In genomic region chr6:139588076-139588639, GRCh38 we compare ENCODE assay signal across 8 cellular contexts.
DNase-seq lines count a peak whose midpoint lies in the region; TF ChIP-seq lines count a peak whose summit lies in the region.

No MANE protein-coding gene starts in this region.

- in situ Hi-C loops in G401 (cut with HindIII; ENCODE audit: low sequenced_read_pairs), result no loop called here

- no peaks in the 10 kb centered on the region for H3K9me3 ChIP-seq in endocrine pancreas (ENCODE audit: control insufficient read depth, low read length)

- H3K4me3 Mint-ChIP-seq in osteocyte (ENCODE audit: unreplicated experiment), result no peak overlapping the region

- H3K27me3 ChIP-seq in endocrine pancreas (ENCODE audit: control insufficient read depth, insufficient read depth, low read length), result no peaks in the 10 kb centered on the region

- H3K9ac ChIP-seq in endocrine pancreas (ENCODE audit: control insufficient read depth, insufficient read depth, low read length), result no peak overlapping the region

- peak overlapping the region; percentile 40 for H3K4me3 ChIP-seq in endocrine pancreas (ENCODE audit: control insufficient read depth, insufficient read depth, low read length)

- peaks cover 56% of the 10 kb centered on the region for H3K4me1 Mint-ChIP-seq in osteocyte (ENCODE audit: unreplicated experiment)

- no peak for TF ChIP-seq CTCF in osteocyte (IDR thresholded peaks at IDR 0.05)

- peaks cover 40% of the 10 kb centered on the region for H3K4me1 ChIP-seq in endocrine pancreas (ENCODE audit: control insufficient read depth, insufficient read depth, low read length)

- H3K27me3 Mint-ChIP-seq in osteocyte (ENCODE audit: unreplicated experiment), result no peaks in the 10 kb centered on the region

- H3K9me3 Mint-ChIP-seq in osteocyte (ENCODE audit: unreplicated experiment), result no peaks in the 10 kb centered on the region

- H3K27ac Mint-ChIP-seq in osteocyte (ENCODE audit: unreplicated experiment), result peak overlapping the region; percentile 93

- no peaks in the 10 kb centered on the region for H3K36me3 Mint-ChIP-seq in osteocyte (ENCODE audit: unreplicated experiment)

- DNase-seq in ELR (ENCODE audit: low read depth) (peak; percentile 51), NCI-H226 (peak; percentile 61), osteocyte (ENCODE audit: extremely low spot score, unreplicated experiment) (no peak), GDM1 (lab: John Stamatoyannopoulos, UW) (no peak), GM19240 (ENCODE audit: insufficient read length, low spot score) (no peak), amniotic stem cell (lab: John Stamatoyannopoulos, UW) (no peak), G401 (ENCODE audit: low spot score) (no peak)

- no peaks in the 10 kb centered on the region for H3K36me3 ChIP-seq in endocrine pancreas (ENCODE audit: control insufficient read depth, insufficient read depth, low read length)

Comparison
In these comparisons a context has a peak if more than half of its experiments do, and no peak if none do; other contexts are left out.
1. DNase-seq: peak in ELR (single experiment) and NCI-H226 (single experiment); none in osteocyte (single experiment), GDM1 (single experiment), GM19240 (single experiment), amniotic stem cell (single experiment) and G401 (single experiment).